In genomic region chr11:63909621-63910506, GRCh38 we compare ENCODE assay signal across 13 cellular contexts. TPM values are rescaled to one million over a fixed set of nuclear protein-coding genes. Genes with fewer than 3 reads are reported as not detected.
DNase-seq lines count a peak whose midpoint lies in the region; ATAC-seq and TF ChIP-seq lines count a peak whose summit lies in the region.
"Had no signal": no experiment of that assay in that cellular context is flagged by ENCODE, and none has a peak within 500 bp of the region (broad histone marks: within the 10 kb centered on the region; RNA-seq: fewer than 3 reads in every experiment).

No MANE protein-coding gene starts in this region.

- peaks cover 87% of the 10 kb centered on the region for H3K4me1 ChIP-seq in BLaER1

- ATAC-seq in natural killer cell treated with Interleukin-12 subunit alpha and Interleukin-12 subunit beta and Interleukin-15 and Interleukin-18, amount 100 ng/mL, for 72 hours: no peak
- ATAC-seq: naive thymus-derived CD4-positive, alpha-beta T cell had no signal

- H3K36me3 ChIP-seq in BLaER1: peaks cover 44% of the 10 kb centered on the region

- H3K4me3 ChIP-seq in BLaER1: peak overlapping the region; percentile 51

- peak overlapping the region; percentile 65 for H3K27ac ChIP-seq in BLaER1

- peaks cover 18% of the 10 kb centered on the region for H3K36me3 Mint-ChIP-seq in nephron (ENCODE audit: low read depth)
- H3K36me3 Mint-ChIP-seq in natural killer cell treated with Interleukin-12 subunit alpha and Interleukin-12 subunit beta and Interleukin-15 and Interleukin-18, amount 100 ng/mL, for 72 hours: no peaks in the 10 kb centered on the region

- H3K9me3 Mint-ChIP-seq in nephron: no peaks in the 10 kb centered on the region
- H3K9me3 Mint-ChIP-seq in natural killer cell treated with Interleukin-12 subunit alpha and Interleukin-12 subunit beta and Interleukin-15 and Interleukin-18, amount 100 ng/mL, for 72 hours: no peaks in the 10 kb centered on the region
- H3K9me3 Mint-ChIP-seq: naive thymus-derived CD4-positive, alpha-beta T cell had no signal

- H3K4me2 ChIP-seq in BLaER1: peak overlapping the region; percentile 93

- peak overlapping the region; percentile 66 for H3K9ac ChIP-seq in BLaER1

- H4K20me1 ChIP-seq in BLaER1: peaks cover 62% of the 10 kb centered on the region

- no peaks in the 10 kb centered on the region for H3K27me3 Mint-ChIP-seq in nephron (ENCODE audit: low read depth)
- no peaks in the 10 kb centered on the region for H3K27me3 Mint-ChIP-seq in natural killer cell treated with Interleukin-12 subunit alpha and Interleukin-12 subunit beta and Interleukin-15 and Interleukin-18, amount 100 ng/mL, for 72 hours

- TF ChIP-seq CTCF in nephron (IDR thresholded peaks at IDR 0.05; ENCODE audit: unreplicated experiment in 3 of 3): no peak

- peak overlapping the region; percentile 40 to 59 (median 46) for H3K27ac Mint-ChIP-seq in nephron
- H3K27ac Mint-ChIP-seq in natural killer cell treated with Interleukin-12 subunit alpha and Interleukin-12 subunit beta and Interleukin-15 and Interleukin-18, amount 100 ng/mL, for 72 hours: no peak overlapping the region

- peak; percentile 62 for DNase-seq in NCI-H2171 treated with DMSO at 0.1 percent for 48 hours (lab: John Stamatoyannopoulos, UW)
- DNase-seq in cerebellar cortex (ENCODE audit: low spot score): peak; percentile 40
- no peak for DNase-seq in dedifferentiated amniotic fluid mesenchymal stem cell (ENCODE audit: extremely low spot score)
- no peak for DNase-seq in natural killer cell treated with Interleukin-12 subunit alpha and Interleukin-12 subunit beta and Interleukin-15 and Interleukin-18, amount 100 ng/mL, for 72 hours (ENCODE audit: low spot score)
- no peak for DNase-seq in activated T-cell treated with anti-CD3 and anti-CD28 coated beads for 4 hours
- no peak for DNase-seq in NCI-H2107 treated with DMSO at 0.1 percent for 48 hours (lab: John Stamatoyannopoulos, UW; ENCODE audit: unreplicated experiment)
- DNase-seq: activated CD4-positive, alpha-beta T cell treated with anti-CD3 and anti-CD28 coated beads for 1 hour; activated effector memory CD4-positive, alpha-beta T cell treated with Interleukin-2 at 50 U/mL for 16 hours; EL; naive thymus-derived CD4-positive, alpha-beta T cell; stimulated activated CD4-positive, alpha-beta T cell treated with anti-CD3 and anti-CD28 coated beads, Interleukin-12 subunit alpha, Interleukin-12 subunit beta, amount 100 ng/mL, for 4 hours had no signal

- peak overlapping the region in 1 of 3 experiments; percentile 40 for H3K4me3 Mint-ChIP-seq in nephron
- no peak overlapping the region for H3K4me3 Mint-ChIP-seq in natural killer cell treated with Interleukin-12 subunit alpha and Interleukin-12 subunit beta and Interleukin-15 and Interleukin-18, amount 100 ng/mL, for 72 hours
- H3K4me3 Mint-ChIP-seq: naive thymus-derived CD4-positive, alpha-beta T cell had no signal

- H3K9me3 ChIP-seq in BLaER1: no peaks in the 10 kb centered on the region

- no peaks in the 10 kb centered on the region for H3K27me3 ChIP-seq in BLaER1

- peaks cover 34% of the 10 kb centered on the region for H3K4me1 Mint-ChIP-seq in nephron
- peaks cover 0 to 2% of the 10 kb centered on the region in 2 donors for H3K4me1 Mint-ChIP-seq in natural killer cell treated with Interleukin-12 subunit alpha and Interleukin-12 subunit beta and Interleukin-15 and Interleukin-18, amount 100 ng/mL, for 72 hours (ENCODE audit: low read depth in 2 of 2)

RNA-seq across cellular contexts. Expression of gene RCOR2, which starts 7.1 kb away (rescaled TPM):
- not detected for total RNA-seq in natural killer cell treated with Interleukin-12 subunit alpha and Interleukin-12 subunit beta and Interleukin-15 and Interleukin-18, amount 100 ng/mL, for 72 hours

RNA-seq across cellular contexts. Expression of gene NAA40, which starts 28.9 kb away (rescaled TPM):
- total RNA-seq in natural killer cell treated with Interleukin-12 subunit alpha and Interleukin-12 subunit beta and Interleukin-15 and Interleukin-18, amount 100 ng/mL, for 72 hours: 10 to 100 TPM; 29.4 to 43.8 TPM

Comparison
In these comparisons a context has a peak if more than half of its experiments do, and no peak if none do; other contexts are left out.
1. DNase-seq: peak in NCI-H2171 treated with DMSO at 0.1 percent for 48 hours (single experiment) and cerebellar cortex (single experiment); none in dedifferentiated amniotic fluid mesenchymal stem cell (single experiment), natural killer cell treated with Interleukin-12 subunit alpha and Interleukin-12 subunit beta and Interleukin-15 and Interleukin-18, amount 100 ng/mL, for 72 hours (single experiment), activated T-cell treated with anti-CD3 and anti-CD28 coated beads for 4 hours (single experiment) and NCI-H2107 treated with DMSO at 0.1 percent for 48 hours (single experiment).
2. H3K27ac Mint-ChIP-seq: peak in nephron (3 of 3); none in natural killer cell treated with Interleukin-12 subunit alpha and Interleukin-12 subunit beta and Interleukin-15 and Interleukin-18, amount 100 ng/mL, for 72 hours (0 of 2).